In the genomic region with DNA sequence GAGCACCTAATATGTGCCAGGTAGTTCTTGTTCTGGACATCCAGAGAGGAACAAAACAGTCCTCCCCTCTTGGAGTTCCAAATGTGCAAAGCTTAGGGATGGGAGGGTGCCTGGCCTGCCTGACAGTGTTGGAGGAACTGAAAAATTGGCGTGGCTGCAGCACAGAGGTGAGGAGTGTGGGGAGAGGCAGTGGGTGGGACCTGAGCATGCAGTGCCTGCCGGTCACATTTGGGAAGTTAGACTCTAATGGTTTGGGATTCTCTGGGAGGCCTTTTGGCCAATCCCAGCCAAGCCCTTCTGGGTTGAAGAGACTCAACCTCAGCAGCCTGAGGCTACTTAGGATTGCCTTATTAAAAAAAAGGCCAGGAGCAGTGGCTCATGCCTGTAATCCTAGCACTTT, we compare ENCODE assay signal across 2 cellular contexts.
TF ChIP-seq lines count a peak whose summit lies in the region.

No MANE protein-coding gene starts in this region.

TF ChIP-seq in GM12891, 5 proteins besides CTCF, POLR2A, EP300 and RAD21:
- TF ChIP-seq POU2F2 (IDR thresholded peaks at IDR 0.05; ENCODE audit: low read depth, low read length) (no peak), PAX5 (IDR thresholded peaks at IDR 0.05; ENCODE audit: insufficient read depth, low read length, severe bottlenecking) (no peak), POLR2AphosphoS5 (IDR thresholded peaks at IDR 0.05; ENCODE audit: low read depth, low read length) (no peak), TAF1 (IDR thresholded peaks at IDR 0.05; ENCODE audit: low read depth, low read length) (no peak), SPI1 (IDR thresholded peaks at IDR 0.05; ENCODE audit: low read depth, low read length) (no peak)

TF ChIP-seq in K562, 482 proteins besides CTCF, POLR2A, EP300 and RAD21:
- TF ChIP-seq NR3C1 (CRISPR knock-in tag; IDR thresholded peaks at IDR 0.05) (no peak), MAFK (IDR thresholded peaks at IDR 0.05; ENCODE audit: low read length) (no peak), SP2 (IDR thresholded peaks at IDR 0.05; ENCODE audit: extremely low read depth, low read depth, low read length, poor library complexity, severe bottlenecking) (no peak)
